ENCODE assay signal across 9 cellular contexts in the genomic region with DNA sequence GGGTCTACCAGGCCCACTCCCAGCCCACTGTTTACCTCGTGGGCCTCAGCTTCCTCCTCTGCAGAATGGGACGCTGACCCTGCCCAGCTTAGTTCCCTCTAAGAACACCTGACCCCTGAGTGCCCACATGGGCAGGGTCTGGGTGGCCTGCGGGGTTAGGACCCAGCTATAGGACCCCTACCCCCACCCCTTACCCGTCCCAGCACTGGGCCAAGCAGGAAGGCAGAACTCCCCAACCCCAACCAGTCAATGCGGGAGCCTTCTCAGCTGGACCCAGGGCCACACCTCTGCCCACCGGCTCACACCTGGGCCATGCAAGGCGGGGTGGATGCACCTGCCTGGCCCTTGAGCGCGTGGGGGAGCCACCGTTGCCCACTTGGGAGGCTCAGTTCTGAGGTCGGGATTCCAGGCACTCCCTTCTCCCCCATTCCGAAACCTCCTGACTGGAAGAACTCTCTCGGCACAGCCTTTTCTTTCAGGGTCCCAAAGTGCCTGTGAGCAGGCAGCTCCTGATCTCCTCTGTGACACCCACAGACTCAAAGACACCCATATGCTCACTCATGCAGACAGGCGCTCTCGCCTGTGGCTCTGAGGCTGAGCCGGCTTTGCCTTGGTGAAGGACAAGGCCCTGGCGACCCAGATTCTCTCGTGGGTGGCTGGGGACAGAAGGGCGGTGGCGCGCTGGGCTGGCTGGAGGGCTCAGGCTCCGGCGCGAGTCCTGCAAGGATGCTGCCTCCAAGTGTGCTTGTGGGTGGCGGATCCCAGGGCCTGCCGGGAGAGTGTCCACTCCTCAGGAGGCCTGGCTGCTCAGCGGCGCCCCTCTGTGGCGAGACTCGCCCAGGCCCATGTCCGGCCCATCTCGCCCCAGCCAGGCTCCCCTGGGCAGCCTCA. TPM values are rescaled to one million over a fixed set of nuclear protein-coding genes. Genes with fewer than 3 reads are reported as not detected.
DNase-seq lines count a peak whose midpoint lies in the region; ATAC-seq and TF ChIP-seq lines count a peak whose summit lies in the region.
"Had no signal": no experiment of that assay in that cellular context is flagged by ENCODE, and none has a peak within 500 bp of the region (broad histone marks: within the 10 kb centered on the region; RNA-seq: fewer than 3 reads in every experiment).

No MANE protein-coding gene starts in this region.

- CTCF ChIA-PET in AG04449 (lab: Yijun Ruan, JAX), result no interaction called here

- TF ChIP-seq CTCF in AG04449 (IDR thresholded peaks at IDR 0.05; ENCODE audit: insufficient read depth, low read length, missing control alignments) (peak; percentile 33), GM12875 (IDR thresholded peaks at IDR 0.05; ENCODE audit: borderline replicate concordance, insufficient read depth, low read depth, low read length) (peak; percentile 19; the same call in 1 of the 2 replicates), astrocyte of the cerebellum (IDR thresholded peaks at IDR 0.05; ENCODE audit: low read depth, low read length, missing control alignments) (peak; percentile 27), coronary artery (IDR thresholded peaks at IDR 0.05) (no peak)

- intact Hi-C loops in left colon (cut with DNase I, micrococcal nuclease), result no loop called here

- no peak for DNase-seq in AG04449 (ENCODE audit: low read depth, low spot score)
- no peak for DNase-seq in astrocyte of the cerebellum (ENCODE audit: low read depth)
- DNase-seq in left colon, result peak in 1 of 2 donors; percentile 22
- DNase-seq in coronary artery (ENCODE audit: low spot score), result no peak
- no peak for DNase-seq in activated CD8-positive, alpha-beta memory T cell treated with anti-CD3 and anti-CD28 coated beads, Interleukin-2, amount 50 U/mL, for 48 hours
- DNase-seq: SIG-M5 had no signal

- ATAC-seq in left colon (peak; percentile 58), HG03039 (IDR thresholded peaks at IDR 0.05; ENCODE audit: unreplicated experiment) (no peak), HG03442 (IDR thresholded peaks at IDR 0.05; ENCODE audit: unreplicated experiment) (no peak)

- H3K27ac ChIP-seq in coronary artery, result no peak overlapping the region

- in situ Hi-C loops in astrocyte of the cerebellum (cut with HindIII; ENCODE audit: low sequenced_read_pairs), result no loop called here

- H3K4me3 ChIP-seq in AG04449 (ENCODE audit: low read depth, low read length) (no peak overlapping the region), GM12875 (ENCODE audit: low read depth, low read length) (no peak overlapping the region), astrocyte of the cerebellum (ENCODE audit: low read depth, low read length) (no peak overlapping the region), coronary artery (no peak overlapping the region)

- POLR2A ChIA-PET in AG04449 (lab: Yijun Ruan, JAX), result no interaction called here

RNA-seq across cellular contexts. Expression of a gene that starts 27.9 kb away (rescaled TPM):
- total RNA-seq in left colon, result 100 to 1,000 TPM; 129 to 137 TPM
